ENCODE assay signal across 8 cellular contexts in the genomic region with DNA sequence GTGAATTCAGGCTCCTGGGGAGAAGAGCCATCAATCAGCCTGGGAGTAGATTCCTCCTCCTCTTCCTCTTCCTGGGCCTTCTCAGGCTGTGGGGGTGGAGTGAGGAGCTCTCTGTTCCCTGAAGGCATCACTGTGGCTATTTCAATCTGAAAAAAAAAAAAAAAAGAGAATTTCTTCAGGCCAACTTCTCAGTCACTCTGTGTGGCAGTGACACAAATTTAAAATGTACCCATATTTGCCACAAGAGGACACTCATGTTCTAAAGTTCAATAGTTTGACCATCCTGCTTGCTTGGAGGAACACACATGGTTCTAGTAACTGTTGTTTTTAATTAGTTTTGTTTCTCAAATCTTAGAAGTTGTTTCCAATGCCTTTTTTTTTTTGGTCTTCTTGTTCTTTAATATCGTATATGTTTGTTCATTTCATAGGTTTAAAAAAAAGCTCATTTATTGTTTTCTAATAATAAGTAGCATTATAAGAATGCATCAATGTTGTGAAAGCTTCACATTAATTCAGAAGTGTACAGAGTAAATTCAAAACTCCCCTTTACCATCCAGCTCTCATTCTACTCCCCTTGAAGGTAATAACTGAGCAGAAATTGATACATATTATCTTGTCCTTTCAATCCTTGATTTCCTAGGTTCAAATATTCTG. TPM values are rescaled to one million over a fixed set of nuclear protein-coding genes. Genes with fewer than 3 reads are reported as not detected.
DNase-seq lines count a peak whose midpoint lies in the region; ATAC-seq and TF ChIP-seq lines count a peak whose summit lies in the region.

No MANE protein-coding gene starts in this region.

- H3K36me3 ChIP-seq in SJCRH30 (no peaks in the 10 kb centered on the region), parathyroid adenoma (ENCODE audit: control insufficient read depth, insufficient read depth, low read length) (no peaks in the 10 kb centered on the region)

- ATAC-seq in GM21423 (IDR thresholded peaks at IDR 0.05; ENCODE audit: unreplicated experiment): peak; percentile 76
- no peak for ATAC-seq in HG02840 (IDR thresholded peaks at IDR 0.05; ENCODE audit: low FRiP score, unreplicated experiment)

- H3K9ac ChIP-seq in parathyroid adenoma: no peak overlapping the region

- H3K27me3 ChIP-seq in SJCRH30 (no peaks in the 10 kb centered on the region), parathyroid adenoma (ENCODE audit: control insufficient read depth, insufficient read depth, low read length) (no peaks in the 10 kb centered on the region)

- no peak overlapping the region for H3K27ac ChIP-seq in SJCRH30
- no peak overlapping the region for H3K27ac ChIP-seq in parathyroid adenoma

- H3K4me3 ChIP-seq in SJCRH30: no peak overlapping the region
- H3K4me3 ChIP-seq in parathyroid adenoma (ENCODE audit: low read depth, low read length): no peak overlapping the region

- peak; percentile 71 for TF ChIP-seq CTCF in parathyroid adenoma (IDR thresholded peaks at IDR 0.05)

- DNase-seq in GM04503 (ENCODE audit: low read depth) (peak; percentile 53), HT-29 (ENCODE audit: low spot score) (peak; percentile 77), SJCRH30 (peak; percentile 11 to 77), fibroblast of peridontal ligament (ENCODE audit: extremely low read depth) (peak; percentile 93), NCI-H128 (lab: John Stamatoyannopoulos, UW; ENCODE audit: unreplicated experiment) (no peak)

- no peak overlapping the region for H2AFZ ChIP-seq in parathyroid adenoma

- H3K4me2 ChIP-seq in parathyroid adenoma (ENCODE audit: low read length): no peak overlapping the region

- H3K4me1 ChIP-seq in SJCRH30 (no peaks in the 10 kb centered on the region; the same call in 1 of the 2 replicates), parathyroid adenoma (no peaks in the 10 kb centered on the region)

- H3K9me3 ChIP-seq in SJCRH30 (replicated peaks) (no peaks in the 10 kb centered on the region), parathyroid adenoma (ENCODE audit: control insufficient read depth, low read length) (no peaks in the 10 kb centered on the region)

- no peaks in the 10 kb centered on the region for H3K79me2 ChIP-seq in parathyroid adenoma

RNA-seq across cellular contexts. Expression of a gene that starts 23.3 kb away (rescaled TPM):
- total RNA-seq in HT-29 (2014; rRNA removed; shearing (Covaris generic)): not detected in 2 replicates
- not detected in 2 replicates for total RNA-seq in SJCRH30 (2014; rRNA removed; shearing (Covaris generic))

RNA-seq across cellular contexts. Expression of a gene that starts 26.5 kb away (rescaled TPM):
- not detected in 2 replicates for total RNA-seq in HT-29 (2014; rRNA removed; shearing (Covaris generic))
- total RNA-seq in SJCRH30 (2014; rRNA removed; shearing (Covaris generic)): not detected in 2 replicates
